In genomic region chr17:27586203-27586701, GRCh38 we compare ENCODE assay signal across 14 cellular contexts. TPM values are rescaled to one million over a fixed set of nuclear protein-coding genes. Genes with fewer than 3 reads are reported as not detected.
DNase-seq lines count a peak whose midpoint lies in the region; ATAC-seq and TF ChIP-seq lines count a peak whose summit lies in the region.
"Had no signal": no experiment of that assay in that cellular context is flagged by ENCODE, and none has a peak within 500 bp of the region (broad histone marks: within the 10 kb centered on the region; RNA-seq: fewer than 3 reads in every experiment).

No MANE protein-coding gene starts in this region.

- no peak for TF ChIP-seq CTCF in glutamatergic neuron (IDR thresholded peaks at IDR 0.05; ENCODE audit: partially characterized antibody, unreplicated experiment)

- CTCF ChIA-PET in activated CD8-positive, alpha-beta T cell treated with anti-CD3 and anti-CD28 coated beads, Interleukin-2, amount 10 ng/mL, durations not matched to agents 7 days and 5 days (lab: Charles Lee): no interaction called here

- peak overlapping the region; percentile 29 for H3K27ac Mint-ChIP-seq in activated T-cell treated with anti-CD3 and anti-CD28 coated beads, Interleukin-2, amount 50 U/mL, for 24 hours
- peak overlapping the region; percentile 70 for H3K27ac Mint-ChIP-seq in glutamatergic neuron (ENCODE audit: unreplicated experiment)
- H3K27ac Mint-ChIP-seq in stimulated activated memory B cell treated with anti-CD40 and anti-IgM and Interleukin-4, amounts not matched to agents 10 μg/mL and 1 μg/mL and 100 μg/mL, for 72 hours: peak overlapping the region; percentile 80
- no peak overlapping the region for H3K27ac Mint-ChIP-seq in activated CD8-positive, alpha-beta T cell treated with anti-CD3 and anti-CD28 coated beads, Interleukin-2, amount 10 ng/mL, durations not matched to agents 7 days and 5 days

- no peaks in the 10 kb centered on the region for H3K27me3 Mint-ChIP-seq in activated T-cell treated with anti-CD3 and anti-CD28 coated beads, Interleukin-2, amount 50 U/mL, for 24 hours
- H3K27me3 Mint-ChIP-seq in glutamatergic neuron (ENCODE audit: unreplicated experiment): peaks cover 12% of the 10 kb centered on the region
- no peaks in the 10 kb centered on the region for H3K27me3 Mint-ChIP-seq in stimulated activated memory B cell treated with anti-CD40 and anti-IgM and Interleukin-4, amounts not matched to agents 10 μg/mL and 1 μg/mL and 100 μg/mL, for 72 hours
- H3K27me3 Mint-ChIP-seq in activated CD8-positive, alpha-beta T cell treated with anti-CD3 and anti-CD28 coated beads, Interleukin-2, amount 10 ng/mL, durations not matched to agents 7 days and 5 days (ENCODE audit: low read depth): no peaks in the 10 kb centered on the region

- peaks cover 98% of the 10 kb centered on the region for H3K36me3 Mint-ChIP-seq in activated T-cell treated with anti-CD3 and anti-CD28 coated beads, Interleukin-2, amount 50 U/mL, for 24 hours (ENCODE audit: low read depth)
- H3K36me3 Mint-ChIP-seq in glutamatergic neuron (ENCODE audit: unreplicated experiment): no peaks in the 10 kb centered on the region
- H3K36me3 Mint-ChIP-seq in stimulated activated memory B cell treated with anti-CD40 and anti-IgM and Interleukin-4, amounts not matched to agents 10 μg/mL and 1 μg/mL and 100 μg/mL, for 72 hours: peaks cover 49% of the 10 kb centered on the region
- H3K36me3 Mint-ChIP-seq in activated CD8-positive, alpha-beta T cell treated with anti-CD3 and anti-CD28 coated beads, Interleukin-2, amount 10 ng/mL, durations not matched to agents 7 days and 5 days (ENCODE audit: low read depth): peaks cover 15% of the 10 kb centered on the region

- H3K9me3 Mint-ChIP-seq in activated T-cell treated with anti-CD3 and anti-CD28 coated beads, Interleukin-2, amount 50 U/mL, for 24 hours: no peaks in the 10 kb centered on the region
- H3K9me3 Mint-ChIP-seq in glutamatergic neuron (ENCODE audit: unreplicated experiment): peaks cover 27% of the 10 kb centered on the region
- no peaks in the 10 kb centered on the region for H3K9me3 Mint-ChIP-seq in stimulated activated memory B cell treated with anti-CD40 and anti-IgM and Interleukin-4, amounts not matched to agents 10 μg/mL and 1 μg/mL and 100 μg/mL, for 72 hours
- H3K9me3 Mint-ChIP-seq in activated CD8-positive, alpha-beta T cell treated with anti-CD3 and anti-CD28 coated beads, Interleukin-2, amount 10 ng/mL, durations not matched to agents 7 days and 5 days (ENCODE audit: insufficient read depth): no peaks in the 10 kb centered on the region

- no peak overlapping the region for H3K4me3 Mint-ChIP-seq in activated T-cell treated with anti-CD3 and anti-CD28 coated beads, Interleukin-2, amount 50 U/mL, for 24 hours
- H3K4me3 Mint-ChIP-seq in glutamatergic neuron (ENCODE audit: unreplicated experiment): no peak overlapping the region
- no peak overlapping the region for H3K4me3 Mint-ChIP-seq in stimulated activated memory B cell treated with anti-CD40 and anti-IgM and Interleukin-4, amounts not matched to agents 10 μg/mL and 1 μg/mL and 100 μg/mL, for 72 hours
- H3K4me3 Mint-ChIP-seq in activated CD8-positive, alpha-beta T cell treated with anti-CD3 and anti-CD28 coated beads, Interleukin-2, amount 10 ng/mL, durations not matched to agents 7 days and 5 days: no peak overlapping the region

- no peak for ATAC-seq in stimulated activated memory B cell treated with anti-CD40 and anti-IgM and Interleukin-4, amounts not matched to agents 10 μg/mL and 1 μg/mL and 100 μg/mL, for 72 hours
- no peak for ATAC-seq in activated CD8-positive, alpha-beta T cell treated with anti-CD3 and anti-CD28 coated beads, Interleukin-2, amount 10 ng/mL, durations not matched to agents 7 days and 5 days
- no peak for ATAC-seq in GM19455 (IDR thresholded peaks at IDR 0.05; ENCODE audit: unreplicated experiment)

- DNase-seq in activated T-cell treated with anti-CD3 and anti-CD28 coated beads, Interleukin-2, amount 50 U/mL, for 24 hours: no peak
- DNase-seq in activated T-cell treated with anti-CD3 and anti-CD28 coated beads, Interleukin-2, amount 50 U/mL, for 48 hours: no peak
- peak; percentile 77 for DNase-seq in astrocyte of the hippocampus (ENCODE audit: low read depth, low spot score)
- no peak for DNase-seq in glutamatergic neuron
- no peak for DNase-seq in activated CD8-positive, alpha-beta T cell treated with anti-CD3 and anti-CD28 coated beads, Interleukin-2, amount 10 ng/mL, durations not matched to agents 7 days and 5 days
- no peak for DNase-seq in NCI-H748 (lab: John Stamatoyannopoulos, UW; ENCODE audit: unreplicated experiment)
- DNase-seq: activated naive CD4-positive, alpha-beta T cell treated with anti-CD3 and anti-CD28 coated beads, Interleukin-2, amount 50 U/mL, for 16 hours; cerebellar nuclear complex; mammary epithelial cell; MM.1S; NCI-H2171 treated with DMSO at 0.1 percent for 48 hours; spleen had no signal

- POLR2A ChIA-PET in activated CD8-positive, alpha-beta T cell treated with anti-CD3 and anti-CD28 coated beads, Interleukin-2, amount 10 ng/mL, durations not matched to agents 7 days and 5 days (lab: Charles Lee): no interaction called here

- H3K4me1 Mint-ChIP-seq in activated T-cell treated with anti-CD3 and anti-CD28 coated beads, Interleukin-2, amount 50 U/mL, for 24 hours (ENCODE audit: low read depth): peaks cover 4% of the 10 kb centered on the region
- H3K4me1 Mint-ChIP-seq in glutamatergic neuron (ENCODE audit: low read depth, unreplicated experiment): peaks cover 26% of the 10 kb centered on the region
- peaks cover 32% of the 10 kb centered on the region for H3K4me1 Mint-ChIP-seq in stimulated activated memory B cell treated with anti-CD40 and anti-IgM and Interleukin-4, amounts not matched to agents 10 μg/mL and 1 μg/mL and 100 μg/mL, for 72 hours
- peaks cover 12% of the 10 kb centered on the region for H3K4me1 Mint-ChIP-seq in activated CD8-positive, alpha-beta T cell treated with anti-CD3 and anti-CD28 coated beads, Interleukin-2, amount 10 ng/mL, durations not matched to agents 7 days and 5 days (ENCODE audit: low read depth)

RNA-seq across cellular contexts. Expression of gene LGALS9, which starts 44.7 kb away (rescaled TPM):
- 6.5 TPM for total RNA-seq in glutamatergic neuron (ENCODE audit: unreplicated experiment)
- 100 to 1,000 TPM; 160 to 173 TPM for total RNA-seq in activated CD8-positive, alpha-beta T cell treated with anti-CD3 and anti-CD28 coated beads, Interleukin-2, amount 10 ng/mL, durations not matched to agents 7 days and 5 days

Comparison
In these comparisons a context has a peak if more than half of its experiments do, and no peak if none do; other contexts are left out.
1. RNA of gene LGALS9, which starts 44.7 kb away (total RNA-seq): 160 to 173 TPM in activated CD8-positive, alpha-beta T cell treated with anti-CD3 and anti-CD28 coated beads, Interleukin-2, amount 10 ng/mL, durations not matched to agents 7 days and 5 days; 6.5 TPM in glutamatergic neuron (single experiment); every median in the first group is over 10 times any median in the second.